In genomic region chr9:4970970-4971641, GRCh38 we compare ENCODE assay signal across 8 cellular contexts. TPM values are rescaled to one million over a fixed set of nuclear protein-coding genes. Genes with fewer than 3 reads are reported as not detected.
A peak's percentile ranks its signal among the peaks of the same experiment; 100 is the strongest.
DNase-seq lines count a peak whose midpoint lies in the region; ATAC-seq lines count a peak whose summit lies in the region.

No MANE protein-coding gene starts in this region.

- H3K27ac ChIP-seq in naive thymus-derived CD4-positive, alpha-beta T cell (ENCODE audit: low read depth, low read length): no peak overlapping the region

- no peaks in the 10 kb centered on the region for H3K36me3 ChIP-seq in naive thymus-derived CD4-positive, alpha-beta T cell (ENCODE audit: control insufficient read depth in 2 of 3, insufficient read depth in 3 of 3, low read length in 3 of 3)

- H3K36me3 Mint-ChIP-seq in T-helper 2 cell treated with Interferon-gamma antibody and Interleukin-4, amounts not matched to agents 5 μg/mL and 100 μg/mL, for 36 hours (ENCODE audit: low read depth): no peaks in the 10 kb centered on the region
- H3K36me3 Mint-ChIP-seq in naive thymus-derived CD4-positive, alpha-beta T cell: peaks cover 0 to 3% (median 0%) of the 10 kb centered on the region in 5 donors

- H3K27me3 Mint-ChIP-seq in T-helper 2 cell treated with Interferon-gamma antibody and Interleukin-4, amounts not matched to agents 5 μg/mL and 100 μg/mL, for 36 hours (ENCODE audit: low read depth): no peaks in the 10 kb centered on the region
- peaks cover 0 to under 1% (median 0%) of the 10 kb centered on the region in 5 donors for H3K27me3 Mint-ChIP-seq in naive thymus-derived CD4-positive, alpha-beta T cell

- CTCF ChIA-PET in naive thymus-derived CD4-positive, alpha-beta T cell (lab: Charles Lee): interaction anchor here (1.0 kb wide), 2 partner anchors 14 to 16 kb away, joined by 3 read pairs; partner anchors contain the start of gene JAK2

- DNase-seq in T-helper 2 cell treated with Interferon-gamma antibody and Interleukin-4, amounts not matched to agents 5 μg/mL and 100 μg/mL, for 36 hours (ENCODE audit: low spot score): peak; percentile 82
- peak in 2 of 9 donors; percentile 11 to 58 for DNase-seq in naive thymus-derived CD4-positive, alpha-beta T cell
- DNase-seq in SHP77 treated with DMSO at 0.1 percent for 48 hours (lab: John Stamatoyannopoulos, UW) (no peak), ecto neural progenitor cell (ENCODE audit: low spot score) (no peak), left cardiac atrium (no peak), NCI-H2107 treated with DMSO at 0.1 percent for 48 hours (lab: John Stamatoyannopoulos, UW; ENCODE audit: unreplicated experiment) (no peak)

- intact Hi-C loops in naive thymus-derived CD4-positive, alpha-beta T cell (cut with micrococcal nuclease): loop anchor here in 1 of 2 donors (1.0 kb wide), 2 partner anchors 11 to 32 kb away; no protein-coding TSS in a partner anchor
- intact Hi-C loops in left cardiac atrium (cut with DNase I): no loop called here

- H3K27ac Mint-ChIP-seq in T-helper 2 cell treated with Interferon-gamma antibody and Interleukin-4, amounts not matched to agents 5 μg/mL and 100 μg/mL, for 36 hours: no peak overlapping the region
- no peak overlapping the region for H3K27ac Mint-ChIP-seq in naive thymus-derived CD4-positive, alpha-beta T cell

- peaks cover 0 to 11% of the 10 kb centered on the region in 2 donors for H3K4me1 ChIP-seq in naive thymus-derived CD4-positive, alpha-beta T cell (ENCODE audit: control insufficient read depth in 2 of 2, insufficient read depth in 2 of 2, low read length in 2 of 2)

- H3K4me3 ChIP-seq in naive thymus-derived CD4-positive, alpha-beta T cell (ENCODE audit: low read length): no peak overlapping the region

- no peaks in the 10 kb centered on the region for H3K27me3 ChIP-seq in naive thymus-derived CD4-positive, alpha-beta T cell (ENCODE audit: control insufficient read depth in 2 of 2, insufficient read depth in 2 of 2, low read length in 2 of 2)

- POLR2A ChIA-PET in naive thymus-derived CD4-positive, alpha-beta T cell (lab: Charles Lee): no interaction called here

- H3K4me3 Mint-ChIP-seq in T-helper 2 cell treated with Interferon-gamma antibody and Interleukin-4, amounts not matched to agents 5 μg/mL and 100 μg/mL, for 36 hours: no peak overlapping the region
- no peak overlapping the region for H3K4me3 Mint-ChIP-seq in naive thymus-derived CD4-positive, alpha-beta T cell

- no peaks in the 10 kb centered on the region for H3K9me3 Mint-ChIP-seq in T-helper 2 cell treated with Interferon-gamma antibody and Interleukin-4, amounts not matched to agents 5 μg/mL and 100 μg/mL, for 36 hours
- no peaks in the 10 kb centered on the region for H3K9me3 Mint-ChIP-seq in naive thymus-derived CD4-positive, alpha-beta T cell

- peaks cover 22% of the 10 kb centered on the region for H3K4me1 Mint-ChIP-seq in T-helper 2 cell treated with Interferon-gamma antibody and Interleukin-4, amounts not matched to agents 5 μg/mL and 100 μg/mL, for 36 hours (ENCODE audit: low read depth)
- H3K4me1 Mint-ChIP-seq in naive thymus-derived CD4-positive, alpha-beta T cell: peaks cover 0 to 31% (median 0%) of the 10 kb centered on the region in 7 donors

- peak; percentile 77 for ATAC-seq in GM18873 (IDR thresholded peaks at IDR 0.05; ENCODE audit: low FRiP score, unreplicated experiment)
- peak; percentile 92 for ATAC-seq in HG02870 (IDR thresholded peaks at IDR 0.05; ENCODE audit: unreplicated experiment)
- ATAC-seq in naive thymus-derived CD4-positive, alpha-beta T cell: peak; percentile 75
- ATAC-seq in left cardiac atrium: no peak

- H3K9me3 ChIP-seq in naive thymus-derived CD4-positive, alpha-beta T cell (ENCODE audit: control insufficient read depth in 2 of 3, low read length in 3 of 3): no peaks in the 10 kb centered on the region

RNA-seq across cellular contexts. Expression of gene JAK2, which starts 14.0 kb away (rescaled TPM):
- total RNA-seq in naive thymus-derived CD4-positive, alpha-beta T cell: 10 to 100 TPM; 11.7 to 76.0 (median 17.5) TPM
- 1 to 10 TPM; 3.5 to 4.1 TPM for polyA plus RNA-seq in naive thymus-derived CD4-positive, alpha-beta T cell
- total RNA-seq in left cardiac atrium: 10 to 100 TPM; 11.4 to 11.8 TPM

Comparison
In these comparisons a context has a peak if more than half of its experiments do, and no peak if none do; other contexts are left out.
1. ATAC-seq: peak in GM18873 (single experiment), HG02870 (single experiment) and naive thymus-derived CD4-positive, alpha-beta T cell (single experiment); none in left cardiac atrium (0 of 2).